ENCODE assay signal across 14 cellular contexts in the genomic region with DNA sequence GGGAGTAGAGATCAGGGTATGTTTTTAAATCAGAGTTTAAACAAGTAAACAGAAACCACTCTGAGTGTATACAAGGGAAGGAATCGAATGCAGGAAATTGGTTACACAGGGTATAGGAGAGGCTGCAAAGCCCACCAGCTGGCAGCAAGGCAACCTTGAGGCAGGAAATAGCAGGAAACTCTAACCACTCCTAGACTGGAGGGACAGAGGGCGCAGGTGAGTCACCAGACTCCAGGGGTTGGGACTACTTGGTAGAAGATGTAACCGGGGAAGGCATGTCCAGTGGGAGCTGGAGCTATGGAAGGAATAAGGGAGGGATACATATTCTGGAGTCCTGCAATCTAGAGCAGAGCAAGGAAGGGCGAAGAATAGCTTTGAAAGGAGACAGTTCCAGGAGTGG.
DNase-seq lines count a peak whose midpoint lies in the region; ATAC-seq and TF ChIP-seq lines count a peak whose summit lies in the region.
"Had no signal": no experiment of that assay in that cellular context is flagged by ENCODE, and none has a peak within 500 bp of the region (broad histone marks: within the 10 kb centered on the region; RNA-seq: fewer than 3 reads in every experiment).

No MANE protein-coding gene starts in this region.

- no peaks in the 10 kb centered on the region for H3K9me2 ChIP-seq in OCI-LY1 (ENCODE audit: low read depth, low read length)

- no peak overlapping the region for H3K4me3 Mint-ChIP-seq in MCF 10A (ENCODE audit: unreplicated experiment)
- no peak overlapping the region for H3K4me3 Mint-ChIP-seq in activated T-cell treated with anti-CD3 and anti-CD28 coated beads, Interleukin-2, amount 50 U/mL, for 24 hours

- H3K36me3 Mint-ChIP-seq in MCF 10A (ENCODE audit: insufficient read depth, unreplicated experiment), result no peaks in the 10 kb centered on the region
- H3K36me3 Mint-ChIP-seq in activated T-cell treated with anti-CD3 and anti-CD28 coated beads, Interleukin-2, amount 50 U/mL, for 24 hours (ENCODE audit: low read depth), result no peaks in the 10 kb centered on the region

- POLR2A ChIA-PET in MCF 10A (lab: Yijun Ruan, JAX), result interaction anchor here (1.0 kb wide), 1 partner anchor 8 kb away, joined by 4 read pairs; no protein-coding TSS in a partner anchor

- H3K4me1 ChIP-seq in breast epithelium (no peaks in the 10 kb centered on the region), OCI-LY1 (ENCODE audit: insufficient read depth, low read length, severe bottlenecking) (peaks cover 19% of the 10 kb centered on the region), upper lobe of right lung (no peaks in the 10 kb centered on the region)
- H3K4me1 ChIP-seq: BLaER1, lower lobe of right lung had no signal

- H3K36me3 ChIP-seq in breast epithelium (no peaks in the 10 kb centered on the region), OCI-LY1 (ENCODE audit: insufficient read depth, low read length) (no peaks in the 10 kb centered on the region), upper lobe of right lung (no peaks in the 10 kb centered on the region)
- H3K36me3 ChIP-seq: BLaER1, lower lobe of right lung had no signal

- H3K4me1 Mint-ChIP-seq in MCF 10A (ENCODE audit: insufficient read depth, unreplicated experiment), result no peaks in the 10 kb centered on the region
- no peaks in the 10 kb centered on the region for H3K4me1 Mint-ChIP-seq in activated T-cell treated with anti-CD3 and anti-CD28 coated beads, Interleukin-2, amount 50 U/mL, for 24 hours (ENCODE audit: low read depth)

- H3K9ac ChIP-seq in OCI-LY1 (ENCODE audit: low read length), result no peak overlapping the region
- H3K9ac ChIP-seq: BLaER1 had no signal

- no peak for TF ChIP-seq POLR2A in breast epithelium (IDR thresholded peaks at IDR 0.05)

- H3K27ac Mint-ChIP-seq in MCF 10A (ENCODE audit: low read depth, unreplicated experiment), result no peak overlapping the region
- H3K27ac Mint-ChIP-seq in activated T-cell treated with anti-CD3 and anti-CD28 coated beads, Interleukin-2, amount 50 U/mL, for 24 hours, result no peak overlapping the region

- H3K4me3 ChIP-seq in breast epithelium (no peak overlapping the region), OCI-LY1 (ENCODE audit: low read depth, low read length, poor library complexity, severe bottlenecking) (no peak overlapping the region), fibroblast of mammary gland (ENCODE audit: control insufficient read depth, low read depth, low read length) (no peak overlapping the region), upper lobe of right lung (no peak overlapping the region)
- H3K4me3 ChIP-seq: BLaER1, lower lobe of right lung, skin epidermis had no signal

- peak; percentile 49 for ATAC-seq in upper lobe of right lung
- ATAC-seq in HG03045 (IDR thresholded peaks at IDR 0.05; ENCODE audit: unreplicated experiment), result no peak
- ATAC-seq: stimulated activated naive CD8-positive, alpha-beta T cell treated with anti-CD3 and anti-CD28 coated beads, Interleukin-15, Interleukin-2, amounts not matched to agents 100 U/mL and 50 U/mL, for 24 hours had no signal

- H3K27me3 ChIP-seq in breast epithelium, result peaks cover 0 to 15% of the 10 kb centered on the region in 2 donors
- H3K27me3 ChIP-seq in OCI-LY1 (ENCODE audit: insufficient read depth, low read length), result no peaks in the 10 kb centered on the region
- peaks cover 37% of the 10 kb centered on the region for H3K27me3 ChIP-seq in upper lobe of right lung

- H3K79me2 ChIP-seq in OCI-LY1 (ENCODE audit: insufficient read depth, low read length), result no peaks in the 10 kb centered on the region

- peak; percentile 27 for TF ChIP-seq CTCF in MCF 10A (IDR thresholded peaks at IDR 0.05; ENCODE audit: unreplicated experiment)
- TF ChIP-seq CTCF in breast epithelium (IDR thresholded peaks at IDR 0.05), result no peak
- TF ChIP-seq CTCF in OCI-LY1 (IDR thresholded peaks at IDR 0.05; ENCODE audit: low read length), result peak; percentile 32; the same call in 1 of the 2 replicates
- TF ChIP-seq CTCF in fibroblast of mammary gland (conservative IDR thresholded peaks at IDR 0.05; ENCODE audit: control insufficient read depth, insufficient read depth, low read depth, low read length), result peak; percentile 14
- TF ChIP-seq CTCF in upper lobe of right lung (IDR thresholded peaks at IDR 0.05), result peak; percentile 11

- DNase-seq in MCF 10A (ENCODE audit: unreplicated experiment), result peak; percentile 66
- no peak for DNase-seq in breast epithelium (ENCODE audit: low spot score in 2 of 2)
- DNase-seq in fibroblast of mammary gland (ENCODE audit: low read depth), result no peak
- no peak for DNase-seq in upper lobe of right lung
- DNase-seq in activated effector memory CD4-positive, alpha-beta T cell treated with anti-CD3 and anti-CD28 coated beads, Interleukin-2, amount 50 U/mL, for 16 hours, result no peak
- no peak for DNase-seq in activated T-cell treated with anti-CD3 and anti-CD28 coated beads, Interleukin-2, amount 50 U/mL, for 24 hours
- DNase-seq: lower lobe of right lung; NCI-H1048; stimulated activated naive CD8-positive, alpha-beta T cell treated with anti-CD3 and anti-CD28 coated beads, Interleukin-15, Interleukin-2, amounts not matched to agents 100 U/mL and 50 U/mL, for 24 hours; T-helper 2 cell had no signal

- no peaks in the 10 kb centered on the region for H3K9me3 ChIP-seq in breast epithelium
- H3K9me3 ChIP-seq in OCI-LY1 (ENCODE audit: low read length), result no peaks in the 10 kb centered on the region
- no peaks in the 10 kb centered on the region for H3K9me3 ChIP-seq in upper lobe of right lung
- H3K9me3 ChIP-seq: lower lobe of right lung had no signal

- intact Hi-C loops in MCF 10A (cut with micrococcal nuclease) (no loop called here), breast epithelium (cut with DNase I; ENCODE audit: low total_unique reads) (no loop called here), upper lobe of right lung (cut with DNase I) (no loop called here)

- H3K9me3 Mint-ChIP-seq in MCF 10A (ENCODE audit: unreplicated experiment), result no peaks in the 10 kb centered on the region
- peaks cover 5% of the 10 kb centered on the region for H3K9me3 Mint-ChIP-seq in activated T-cell treated with anti-CD3 and anti-CD28 coated beads, Interleukin-2, amount 50 U/mL, for 24 hours

- H3K27ac ChIP-seq in breast epithelium (no peak overlapping the region), OCI-LY1 (ENCODE audit: low read depth, low read length, poor library complexity, severe bottlenecking) (no peak overlapping the region), upper lobe of right lung (peak overlapping the region; percentile 31)
- H3K27ac ChIP-seq: BLaER1, lower lobe of right lung, skin epidermis had no signal

- BruUV-seq in MCF 10A (replicated peaks; lab: Mats Ljungman, UMichigan), result no TSS peak

- no peaks in the 10 kb centered on the region for H3F3A ChIP-seq in OCI-LY1 (ENCODE audit: insufficient read depth, low read length)

- no peaks in the 10 kb centered on the region for H3K27me3 Mint-ChIP-seq in MCF 10A (ENCODE audit: insufficient read depth, unreplicated experiment)
- peaks cover 4% of the 10 kb centered on the region for H3K27me3 Mint-ChIP-seq in activated T-cell treated with anti-CD3 and anti-CD28 coated beads, Interleukin-2, amount 50 U/mL, for 24 hours

- CTCF ChIA-PET in MCF 10A (lab: Yijun Ruan, JAX), result interaction anchor here (0.6 to 2.4 kb wide), 6 partner anchors 13 to 1064 kb away, joined by 3 to 7 read pairs (median 3); no protein-coding TSS in a partner anchor

- no peaks in the 10 kb centered on the region for H4K20me1 ChIP-seq in OCI-LY1 (ENCODE audit: insufficient read depth, low read length)

- no peak overlapping the region for H3K4me2 ChIP-seq in OCI-LY1 (ENCODE audit: low read length)
- H3K4me2 ChIP-seq: BLaER1 had no signal

- H2AFZ ChIP-seq in OCI-LY1 (ENCODE audit: low read length), result no peak overlapping the region

Comparison
In these comparisons a context has a peak if more than half of its experiments do, and no peak if none do; other contexts are left out.
1. CTCF ChIP-seq: peak in MCF 10A (single experiment), OCI-LY1 (single experiment), fibroblast of mammary gland (single experiment) and upper lobe of right lung (single experiment); none in breast epithelium (0 of 3).